Comparison of ENCODE assay signal across 21 cellular contexts in genomic region chr9:122526602-122527001, GRCh38. TPM values are rescaled to one million over a fixed set of nuclear protein-coding genes. Genes with fewer than 3 reads are reported as not detected.
"Had no signal": no experiment of that assay in that cellular context is flagged by ENCODE, and none has a peak within 500 bp of the region (broad histone marks: within the 10 kb centered on the region; RNA-seq: fewer than 3 reads in every experiment).

No MANE protein-coding gene starts in this region.

- H3K4me3 Mint-ChIP-seq: activated B cell treated with CpG ODN at 0.5 μM for 24 hours; activated naive CD4-positive, alpha-beta T cell treated with anti-CD3 and anti-CD28 coated beads for 36 hours; mesothelial cell of epicardium; natural killer cell treated with Interleukin-12 subunit alpha and Interleukin-12 subunit beta and Interleukin-15 and Interleukin-18, amount 100 ng/mL, for 72 hours had no signal

- H3K27ac Mint-ChIP-seq: activated B cell treated with CpG ODN at 0.5 μM for 24 hours; activated naive CD4-positive, alpha-beta T cell treated with anti-CD3 and anti-CD28 coated beads for 36 hours; activated T-helper 2 cell treated with anti-CD3 and anti-CD28 coated beads, Interferon-gamma antibody, Interleukin-2, Interleukin-4, amounts not matched to agents 10 μg/mL and 5 μg/mL and 100 μg/mL, durations not matched to agents 14 hours and 24 hours and 36 hours; mesothelial cell of epicardium; natural killer cell treated with Interleukin-12 subunit alpha and Interleukin-12 subunit beta and Interleukin-15 and Interleukin-18, amount 100 ng/mL, for 72 hours had no signal

- ATAC-seq: left lobe of liver had no signal

- DNase-seq: activated B cell treated with CpG ODN at 0.5 μM for 24 hours; activated CD4-positive, alpha-beta T cell treated with anti-CD3 and anti-CD28 coated beads, Interleukin-2, amount 50 U/mL, for 4 hours; activated naive CD4-positive, alpha-beta T cell treated with anti-CD3 and anti-CD28 coated beads for 36 hours; cerebellar nuclear complex; cortex of kidney; effector CD4-positive, alpha-beta T cell; kidney; Right ventricle myocardium superior; spleen; stimulated activated naive CD4-positive, alpha-beta T cell treated with Interleukin-2 at 50 U/mL for 16 hours; transverse colon; uterus had no signal

- H3K9me3 ChIP-seq: spleen, suprapubic skin, transverse colon, uterus had no signal

- H3K4me3 ChIP-seq: lung, SK-N-MC, spleen, suprapubic skin, transverse colon, uterus had no signal

- H3K9me3 Mint-ChIP-seq: activated B cell treated with CpG ODN at 0.5 μM for 24 hours; activated naive CD4-positive, alpha-beta T cell treated with anti-CD3 and anti-CD28 coated beads for 36 hours; activated T-helper 2 cell treated with anti-CD3 and anti-CD28 coated beads, Interferon-gamma antibody, Interleukin-2, Interleukin-4, amounts not matched to agents 10 μg/mL and 5 μg/mL and 100 μg/mL, durations not matched to agents 14 hours and 24 hours and 36 hours; natural killer cell treated with Interleukin-12 subunit alpha and Interleukin-12 subunit beta and Interleukin-15 and Interleukin-18, amount 100 ng/mL, for 72 hours had no signal

- H3K4me1 Mint-ChIP-seq: activated B cell treated with CpG ODN at 0.5 μM for 24 hours, mesothelial cell of epicardium had no signal

- H3K36me3 Mint-ChIP-seq: natural killer cell treated with Interleukin-12 subunit alpha and Interleukin-12 subunit beta and Interleukin-15 and Interleukin-18, amount 100 ng/mL, for 72 hours had no signal

RNA-seq across cellular contexts. Expression of gene OR1N1, which starts 0.5 kb away (rescaled TPM):
- total RNA-seq: activated B cell treated with CpG ODN at 0.5 μM for 24 hours; activated naive CD4-positive, alpha-beta T cell treated with anti-CD3 and anti-CD28 coated beads for 36 hours; activated T-helper 2 cell treated with anti-CD3 and anti-CD28 coated beads, Interferon-gamma antibody, Interleukin-2, Interleukin-4, amounts not matched to agents 10 μg/mL and 5 μg/mL and 100 μg/mL, durations not matched to agents 14 hours and 24 hours and 36 hours; bronchial epithelial cell; frontal cortex; kidney; left lobe of liver; lung; mesothelial cell of epicardium; natural killer cell treated with Interleukin-12 subunit alpha and Interleukin-12 subunit beta and Interleukin-15 and Interleukin-18, amount 100 ng/mL, for 72 hours; Right ventricle myocardium superior; spleen; suprapubic skin; transverse colon; uterus had no signal

RNA-seq across cellular contexts. Expression of gene OR1J4, which starts 7.7 kb away (rescaled TPM):
- total RNA-seq: activated B cell treated with CpG ODN at 0.5 μM for 24 hours; activated naive CD4-positive, alpha-beta T cell treated with anti-CD3 and anti-CD28 coated beads for 36 hours; activated T-helper 2 cell treated with anti-CD3 and anti-CD28 coated beads, Interferon-gamma antibody, Interleukin-2, Interleukin-4, amounts not matched to agents 10 μg/mL and 5 μg/mL and 100 μg/mL, durations not matched to agents 14 hours and 24 hours and 36 hours; bronchial epithelial cell; frontal cortex; kidney; left lobe of liver; lung; mesothelial cell of epicardium; natural killer cell treated with Interleukin-12 subunit alpha and Interleukin-12 subunit beta and Interleukin-15 and Interleukin-18, amount 100 ng/mL, for 72 hours; Right ventricle myocardium superior; spleen; suprapubic skin; transverse colon; uterus had no signal

RNA-seq across cellular contexts. Expression of gene OR1J2, which starts 16.0 kb away (rescaled TPM):
- total RNA-seq: activated B cell treated with CpG ODN at 0.5 μM for 24 hours; activated naive CD4-positive, alpha-beta T cell treated with anti-CD3 and anti-CD28 coated beads for 36 hours; activated T-helper 2 cell treated with anti-CD3 and anti-CD28 coated beads, Interferon-gamma antibody, Interleukin-2, Interleukin-4, amounts not matched to agents 10 μg/mL and 5 μg/mL and 100 μg/mL, durations not matched to agents 14 hours and 24 hours and 36 hours; bronchial epithelial cell; frontal cortex; kidney; left lobe of liver; lung; mesothelial cell of epicardium; natural killer cell treated with Interleukin-12 subunit alpha and Interleukin-12 subunit beta and Interleukin-15 and Interleukin-18, amount 100 ng/mL, for 72 hours; Right ventricle myocardium superior; spleen; suprapubic skin; transverse colon; uterus had no signal

RNA-seq across cellular contexts. Expression of gene OR1N2, which starts 26.3 kb away (rescaled TPM):
- total RNA-seq: activated B cell treated with CpG ODN at 0.5 μM for 24 hours; activated naive CD4-positive, alpha-beta T cell treated with anti-CD3 and anti-CD28 coated beads for 36 hours; activated T-helper 2 cell treated with anti-CD3 and anti-CD28 coated beads, Interferon-gamma antibody, Interleukin-2, Interleukin-4, amounts not matched to agents 10 μg/mL and 5 μg/mL and 100 μg/mL, durations not matched to agents 14 hours and 24 hours and 36 hours; bronchial epithelial cell; frontal cortex; kidney; left lobe of liver; lung; mesothelial cell of epicardium; natural killer cell treated with Interleukin-12 subunit alpha and Interleukin-12 subunit beta and Interleukin-15 and Interleukin-18, amount 100 ng/mL, for 72 hours; Right ventricle myocardium superior; spleen; suprapubic skin; transverse colon; uterus had no signal

RNA-seq across cellular contexts. Expression of gene OR1J1, which starts 48.9 kb away (rescaled TPM):
- total RNA-seq: activated B cell treated with CpG ODN at 0.5 μM for 24 hours; activated naive CD4-positive, alpha-beta T cell treated with anti-CD3 and anti-CD28 coated beads for 36 hours; activated T-helper 2 cell treated with anti-CD3 and anti-CD28 coated beads, Interferon-gamma antibody, Interleukin-2, Interleukin-4, amounts not matched to agents 10 μg/mL and 5 μg/mL and 100 μg/mL, durations not matched to agents 14 hours and 24 hours and 36 hours; bronchial epithelial cell; frontal cortex; kidney; left lobe of liver; lung; mesothelial cell of epicardium; natural killer cell treated with Interleukin-12 subunit alpha and Interleukin-12 subunit beta and Interleukin-15 and Interleukin-18, amount 100 ng/mL, for 72 hours; Right ventricle myocardium superior; spleen; suprapubic skin; transverse colon; uterus had no signal
